In genomic region chr7:112937651-112938390, GRCh38 we compare ENCODE assay signal across 9 cellular contexts.
A peak's percentile ranks its signal among the peaks of the same experiment; 100 is the strongest.
DNase-seq lines count a peak whose midpoint lies in the region; TF ChIP-seq lines count a peak whose summit lies in the region.
"Had no signal": no experiment of that assay in that cellular context is flagged by ENCODE, and none has a peak within 500 bp of the region (broad histone marks: within the 10 kb centered on the region; RNA-seq: fewer than 3 reads in every experiment).

No MANE protein-coding gene starts in this region.

- H3K4me1 ChIP-seq in BLaER1 (peaks cover 25% of the 10 kb centered on the region), HUES48 (ENCODE audit: control insufficient read depth, insufficient read depth, low read length) (peaks cover 24% of the 10 kb centered on the region), muscle layer of colon (ENCODE audit: insufficient read depth, low read length) (peaks cover 19% of the 10 kb centered on the region), Peyer's patch (peaks cover 0 to 25% (median 2%) of the 10 kb centered on the region in 4 donors)

- H4K20me1 ChIP-seq in BLaER1, result peaks cover 49% of the 10 kb centered on the region

- H3K27me3 ChIP-seq in BLaER1 (no peaks in the 10 kb centered on the region), HUES48 (ENCODE audit: control insufficient read depth, insufficient read depth, low read length) (no peaks in the 10 kb centered on the region), muscle layer of colon (ENCODE audit: control insufficient read depth in 1 of 2, insufficient read depth in 2 of 2, low read length in 2 of 2) (no peaks in the 10 kb centered on the region), Peyer's patch (no peaks in the 10 kb centered on the region)

- no peak for TF ChIP-seq POLR2A in Peyer's patch (IDR thresholded peaks at IDR 0.05)

- H3K9ac ChIP-seq in BLaER1, result peak overlapping the region; percentile 80; the same call in 1 of the 2 replicates
- no peak overlapping the region for H3K9ac ChIP-seq in HUES48 (ENCODE audit: low read depth, low read length)
- peak overlapping the region; percentile 59 for H3K9ac ChIP-seq in muscle layer of colon (ENCODE audit: low read length)

- H3K4me3 ChIP-seq in BLaER1, result peak overlapping the region; percentile 93
- H3K4me3 ChIP-seq in HUES48 (ENCODE audit: low read depth, low read length), result peak overlapping the region; percentile 82
- H3K4me3 ChIP-seq in astrocyte of the spinal cord (ENCODE audit: low read depth, low read length), result no peak overlapping the region
- H3K4me3 ChIP-seq in muscle layer of colon (ENCODE audit: low read depth in 1 of 2, low read length in 2 of 2), result peak overlapping the region; percentile 70 to 76
- peak overlapping the region in 1 of 4 donors; percentile 96 for H3K4me3 ChIP-seq in Peyer's patch

- H3K9me3 ChIP-seq in BLaER1 (no peaks in the 10 kb centered on the region), HUES48 (ENCODE audit: control insufficient read depth, insufficient read depth, low read length) (no peaks in the 10 kb centered on the region), muscle layer of colon (ENCODE audit: low read length) (no peaks in the 10 kb centered on the region), Peyer's patch (no peaks in the 10 kb centered on the region)

- in situ Hi-C loops in astrocyte of the spinal cord (cut with HindIII; ENCODE audit: low sequenced_read_pairs), result no loop called here

- peaks cover 9% of the 10 kb centered on the region; the same call in 1 of the 2 replicates for H3K36me3 ChIP-seq in BLaER1
- no peaks in the 10 kb centered on the region for H3K36me3 ChIP-seq in HUES48 (ENCODE audit: control insufficient read depth, insufficient read depth, low read length)
- H3K36me3 ChIP-seq in muscle layer of colon (ENCODE audit: insufficient read depth, low read length), result no peaks in the 10 kb centered on the region
- no peaks in the 10 kb centered on the region for H3K36me3 ChIP-seq in Peyer's patch

- TF ChIP-seq CTCF in astrocyte of the spinal cord (IDR thresholded peaks at IDR 0.05; ENCODE audit: low read depth, low read length) (no peak), Peyer's patch (IDR thresholded peaks at IDR 0.05) (no peak)

- peak; percentile 15 for DNase-seq in astrocyte of the spinal cord (ENCODE audit: low read depth, low spot score)
- no peak for DNase-seq in GDM1 (lab: John Stamatoyannopoulos, UW)
- no peak for DNase-seq in Peyer's patch
- no peak for DNase-seq in UCSD-AML1 (lab: John Stamatoyannopoulos, UW; ENCODE audit: unreplicated experiment)
- no peak for DNase-seq in C1 segment of cervical spinal cord (lab: John Stamatoyannopoulos, UW)
- DNase-seq: NCI-H187 treated with DMSO at 0.1 percent for 48 hours had no signal

- H3K4me2 ChIP-seq in BLaER1, result peak overlapping the region; percentile 93

- H3K27ac ChIP-seq in BLaER1, result no peak overlapping the region
- no peak overlapping the region for H3K27ac ChIP-seq in HUES48 (ENCODE audit: low read depth, low read length)
- H3K27ac ChIP-seq in muscle layer of colon (ENCODE audit: low read depth, low read length), result no peak overlapping the region
- no peak overlapping the region for H3K27ac ChIP-seq in Peyer's patch
